ENCODE assay signal across 19 cellular contexts in genomic region chr6:128238248-128238647, GRCh38.
DNase-seq lines count a peak whose midpoint lies in the region; ATAC-seq and TF ChIP-seq lines count a peak whose summit lies in the region.
"Had no signal": no experiment of that assay in that cellular context is flagged by ENCODE, and none has a peak within 500 bp of the region (broad histone marks: within the 10 kb centered on the region; RNA-seq: fewer than 3 reads in every experiment).

No MANE protein-coding gene starts in this region.

- no peaks in the 10 kb centered on the region for H3K4me1 ChIP-seq in mucosa of descending colon (ENCODE audit: low read depth)

- DNase-seq in NCI-H1092 treated with DMSO at 0.1 percent for 48 hours (lab: John Stamatoyannopoulos, UW) (peak; percentile 36), NCI-H1092 (lab: John Stamatoyannopoulos, UW) (no peak), SK-MEL-5 (ENCODE audit: low read depth, low spot score) (peak; percentile 10), midbrain (lab: John Stamatoyannopoulos, UW) (peak; percentile 43), superior temporal gyrus (ENCODE audit: extremely low spot score) (peak; percentile 68), mucosa of descending colon (no peak)
- no peak for DNase-seq in activated naive CD4-positive, alpha-beta T cell treated with Interleukin-2 at 50 U/mL for 16 hours
- DNase-seq: AML-193, DMS79 treated with DMSO at 0.1 percent for 48 hours, H9, Kasumi-1, MG63, NCI-H1105, NCI-H1694 treated with DMSO at 0.1 percent for 48 hours, NCI-H226, NCI-H524 treated with DMSO at 0.1 percent for 48 hours had no signal

- in situ Hi-C loops in SK-MEL-5 (cut with HindIII; ENCODE audit: low pct_unique_long_range_greater_than_20kb, low sequenced_read_pairs): no loop called here

- intact Hi-C loops in mucosa of descending colon (cut with DNase I, micrococcal nuclease): no loop called here

- ATAC-seq in HG03159 (IDR thresholded peaks at IDR 0.05; ENCODE audit: unreplicated experiment) (no peak), mucosa of descending colon (no peak)
- ATAC-seq: Panc1 had no signal

- no peak for TF ChIP-seq CTCF in mucosa of descending colon (IDR thresholded peaks at IDR 0.05)

- no peaks in the 10 kb centered on the region for H3K36me3 ChIP-seq in mucosa of descending colon (ENCODE audit: low read depth)
- H3K36me3 ChIP-seq: MG63 had no signal

- no peaks in the 10 kb centered on the region for H3K9me3 ChIP-seq in mucosa of descending colon
- H3K9me3 ChIP-seq: MG63, SJSA1 had no signal

- no peak overlapping the region for H3K4me3 ChIP-seq in mucosa of descending colon
- H3K4me3 ChIP-seq: MG63, SJSA1 had no signal

Comparison
In these comparisons a context has a peak if more than half of its experiments do, and no peak if none do; other contexts are left out.
1. DNase-seq: peak in NCI-H1092 treated with DMSO at 0.1 percent for 48 hours (single experiment), SK-MEL-5 (single experiment), midbrain (single experiment) and superior temporal gyrus (single experiment); none in NCI-H1092 (single experiment), activated naive CD4-positive, alpha-beta T cell treated with Interleukin-2 at 50 U/mL for 16 hours (single experiment) and mucosa of descending colon (0 of 3).